In genomic region chr7:119343289-119343688, GRCh38 we compare ENCODE assay signal across 23 cellular contexts.
"Had no signal": no experiment of that assay in that cellular context is flagged by ENCODE, and none has a peak within 500 bp of the region (broad histone marks: within the 10 kb centered on the region; RNA-seq: fewer than 3 reads in every experiment).

No MANE protein-coding gene starts in this region.

- H3K4me1 ChIP-seq: colonic mucosa, esophagus squamous epithelium, gastrocnemius medialis, heart right ventricle, left ventricle myocardium inferior, lower lobe of right lung had no signal

- H3K36me3 ChIP-seq: colonic mucosa, esophagus squamous epithelium, gastrocnemius medialis, heart right ventricle, left ventricle myocardium inferior, lower lobe of right lung had no signal

- DNase-seq: colonic mucosa; cortex of kidney; effector CD8-positive, alpha-beta T cell; effector memory CD8-positive, alpha-beta T cell; endodermal cell; erythroblast; esophagus squamous epithelium; foreskin fibroblast; foreskin melanocyte; gastrocnemius medialis; glutamatergic neuron; head of caudate nucleus; heart right ventricle; hippocampal formation; left cardiac atrium; left ventricle myocardium inferior; lower lobe of right lung; mesenchymal stem cell; mucosa of descending colon had no signal

- H3K9me3 ChIP-seq: colonic mucosa, esophagus squamous epithelium, gastrocnemius medialis, lower lobe of right lung, mucosa of descending colon had no signal

- H3K27ac ChIP-seq: colonic mucosa, epithelial cell of prostate, esophagus squamous epithelium, gastrocnemius medialis, heart right ventricle, left ventricle myocardium inferior, lower lobe of right lung had no signal

- H3K27me3 ChIP-seq: colonic mucosa, esophagus squamous epithelium, gastrocnemius medialis, heart right ventricle had no signal

- ATAC-seq: effector memory CD8-positive, alpha-beta T cell; esophagus mucosa; gastrocnemius medialis; heart right ventricle; left cardiac atrium; lower lobe of right lung; mucosa of descending colon had no signal

- FAIRE-seq: islet of Langerhans, keratinocyte had no signal

- H3K4me3 ChIP-seq: colonic mucosa, esophagus squamous epithelium, gastrocnemius medialis, heart right ventricle, left ventricle myocardium inferior, lower lobe of right lung, mucosa of descending colon had no signal
